Comparison of ENCODE assay signal across 4 cellular contexts in genomic region chr6:150017186-150017521, GRCh38. TPM values are rescaled to one million over a fixed set of nuclear protein-coding genes. Genes with fewer than 3 reads are reported as not detected.
"Had no signal": no experiment of that assay in that cellular context is flagged by ENCODE, and none has a peak within 500 bp of the region (broad histone marks: within the 10 kb centered on the region; RNA-seq: fewer than 3 reads in every experiment).

No MANE protein-coding gene starts in this region.

RNA-seq across cellular contexts. Expression of gene RAET1L, which starts 8.2 kb away (rescaled TPM):
- polyA plus RNA-seq: heart left ventricle, liver, ovary, urinary bladder had no signal
